ENCODE assay signal across 14 cellular contexts in the genomic region with DNA sequence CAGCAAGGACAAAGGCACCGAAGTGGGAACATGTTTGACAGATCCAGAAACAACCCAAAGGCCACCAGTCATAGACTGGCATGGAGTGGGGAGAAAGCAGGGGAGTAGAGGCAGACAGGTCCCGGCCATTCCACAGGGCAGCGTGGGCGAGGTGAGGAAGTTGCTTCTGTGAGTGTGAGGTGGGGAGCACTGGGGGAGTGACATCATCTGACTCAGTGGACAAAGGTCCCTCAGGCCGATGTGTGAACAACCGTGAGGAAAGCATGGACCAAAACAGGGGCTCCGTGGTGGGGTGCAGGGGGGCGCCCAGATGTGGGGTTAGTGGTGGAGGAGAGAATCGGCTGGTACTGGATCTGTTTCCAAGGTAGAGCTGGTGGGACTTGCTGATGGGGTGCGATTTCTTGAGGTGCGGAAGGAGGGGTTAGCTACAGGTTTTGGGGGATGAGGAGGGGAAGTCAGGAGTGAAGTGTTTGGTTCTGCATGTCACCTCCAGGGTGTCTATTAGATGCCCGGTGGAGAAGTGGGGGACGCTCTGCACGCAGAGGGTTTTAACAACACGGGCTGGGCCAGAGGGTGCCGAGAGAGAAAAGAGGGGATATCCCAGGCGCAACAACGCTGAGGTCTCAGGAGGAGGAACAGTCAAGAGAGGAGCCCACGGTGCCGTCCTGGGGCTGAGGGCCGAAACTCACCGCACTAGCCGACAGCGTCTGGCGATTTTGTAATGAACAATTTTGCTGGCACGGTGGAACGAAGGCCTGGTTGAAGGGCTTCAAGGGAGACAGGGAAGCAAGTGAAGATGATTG. TPM values are rescaled to one million over a fixed set of nuclear protein-coding genes. Genes with fewer than 3 reads are reported as not detected.
"Had no signal": no experiment of that assay in that cellular context is flagged by ENCODE, and none has a peak within 500 bp of the region (broad histone marks: within the 10 kb centered on the region; RNA-seq: fewer than 3 reads in every experiment).

No MANE protein-coding gene starts in this region.

- H3K27ac Mint-ChIP-seq: activated T-cell treated with anti-CD3 and anti-CD28 coated beads, Interleukin-2, amount 50 U/mL, for 72 hours had no signal

- H3K9me3 Mint-ChIP-seq: activated T-cell treated with anti-CD3 and anti-CD28 coated beads, Interleukin-2, amount 50 U/mL, for 72 hours; brain had no signal

- H2AFZ ChIP-seq: parathyroid adenoma had no signal

- H3K27ac ChIP-seq: parathyroid adenoma, uterus had no signal

- DNase-seq: activated CD4-positive, alpha-beta T cell treated with anti-CD3 and anti-CD28 coated beads, Interleukin-2, amount 50 U/mL, for 48 hours; activated naive CD4-positive, alpha-beta T cell treated with Interleukin-2 at 50 U/mL for 16 hours; activated T-cell treated with anti-CD3 and anti-CD28 coated beads, Interleukin-2, amount 50 U/mL, for 72 hours; dermis blood vessel endothelial cell; left cardiac atrium; retina; stimulated activated CD4-positive, alpha-beta T cell treated with anti-CD3 and anti-CD28 coated beads, Interleukin-4, amount 100 ng/mL, for 24 hours; uterus had no signal

- H3K27me3 ChIP-seq: uterus had no signal

- H3K36me3 ChIP-seq: uterus had no signal

- H3K4me3 Mint-ChIP-seq: activated T-cell treated with anti-CD3 and anti-CD28 coated beads, Interleukin-2, amount 50 U/mL, for 72 hours had no signal

- H3K4me3 ChIP-seq: uterus had no signal

- H3K4me1 ChIP-seq: parathyroid adenoma had no signal

- H3K9me3 ChIP-seq: uterus had no signal

- ATAC-seq: activated CD4-positive, CD25-positive, alpha-beta regulatory T cell treated with anti-CD3 and anti-CD28 coated beads, Interleukin-2, amount 50 U/mL, for 24 hours; activated T-cell treated with anti-CD3 and anti-CD28 coated beads, Interleukin-2, amount 50 U/mL, for 72 hours; left cardiac atrium had no signal

RNA-seq across cellular contexts. Expression of a gene that starts 52.8 kb away (rescaled TPM):
- total RNA-seq: activated T-cell treated with anti-CD3 and anti-CD28 coated beads, Interleukin-2, amount 50 U/mL, for 72 hours; dermis blood vessel endothelial cell; glomerular endothelial cell; lung microvascular endothelial cell; T-helper 2 cell treated with Interferon-gamma antibody and Interleukin-4, amounts not matched to agents 100 ng/mL and 5 ng/mL, for 36 hours had no signal
